Comparison of ENCODE assay signal across 8 cellular contexts in genomic region chr2:172693037-172693436, GRCh38. TPM values are rescaled to one million over a fixed set of nuclear protein-coding genes. Genes with fewer than 3 reads are reported as not detected.
DNase-seq lines count a peak whose midpoint lies in the region; ATAC-seq and TF ChIP-seq lines count a peak whose summit lies in the region.

No MANE protein-coding gene starts in this region.

- peak; percentile 23 to 33 for DNase-seq in activated CD4-positive, alpha-beta T cell treated with anti-CD3 and anti-CD28 coated beads for 4 hours
- no peak for DNase-seq in activated CD4-positive, alpha-beta T cell treated with anti-CD3 and anti-CD28 coated beads, Interleukin-2, amount 50 U/mL, for 1 hour
- DNase-seq in SJSA1 (ENCODE audit: low read depth in 1 of 2, low spot score in 2 of 2) (peak; percentile 82 to 87), epidermal melanocyte (ENCODE audit: insufficient read length, low spot score) (peak; percentile 56), psoas muscle (peak in 1 of 2 donors; percentile 29), NCI-H526 treated with DMSO at 0.1 percent for 48 hours (lab: John Stamatoyannopoulos, UW) (no peak)

- peak; percentile 75 to 91 (median 86) for ATAC-seq in psoas muscle
- no peak for ATAC-seq in GM18502 (IDR thresholded peaks at IDR 0.05; ENCODE audit: poor library complexity, unreplicated experiment)
- ATAC-seq in HG03095 (IDR thresholded peaks at IDR 0.05; ENCODE audit: unreplicated experiment), result no peak

- H3K27me3 ChIP-seq in SJSA1 (replicated peaks) (no peaks in the 10 kb centered on the region), psoas muscle (ENCODE audit: insufficient read depth in 3 of 3, low read length in 2 of 3) (no peaks in the 10 kb centered on the region)

- no peaks in the 10 kb centered on the region for H3K9me3 ChIP-seq in SJSA1 (replicated peaks)
- peaks cover 8% of the 10 kb centered on the region for H3K9me3 ChIP-seq in psoas muscle

- intact Hi-C loops in psoas muscle (cut with DNase I), result no loop called here

- no peak overlapping the region for H3K27ac ChIP-seq in SJSA1
- H3K27ac ChIP-seq in psoas muscle, result no peak overlapping the region

- H3K4me3 ChIP-seq in SJSA1 (no peak overlapping the region), psoas muscle (no peak overlapping the region)

- H3K4me1 ChIP-seq in SJSA1 (replicated peaks) (peaks cover 26% of the 10 kb centered on the region), psoas muscle (no peaks in the 10 kb centered on the region)

- TF ChIP-seq CTCF in psoas muscle (IDR thresholded peaks at IDR 0.05), result no peak

- WGBS in psoas muscle, 3 donors, result 14 to 27% (median 14%) methylated on average over 3 of the region's 3 CpGs

- H3K36me3 ChIP-seq in SJSA1, result no peaks in the 10 kb centered on the region
- no peaks in the 10 kb centered on the region for H3K36me3 ChIP-seq in psoas muscle (ENCODE audit: insufficient read depth in 1 of 2, low read depth in 1 of 2)

RNA-seq across cellular contexts. Expression of gene RAPGEF4, which starts 42.6 kb away (rescaled TPM):
- 0.13 and 0.47 TPM in 2 replicates for total RNA-seq in SJSA1 (2014; rRNA removed; shearing (Covaris generic))
- 1 to 10 TPM in 3 of 4 donors, under 1 TPM in 1; 0.92 to 2.0 (median 1.7) TPM for total RNA-seq in psoas muscle
- under 1 TPM; 0.61 to 0.83 (median 0.73) TPM for polyA plus RNA-seq in psoas muscle

Comparison
In these comparisons a context has a peak if more than half of its experiments do, and no peak if none do; other contexts are left out.
1. DNase-seq: peak in activated CD4-positive, alpha-beta T cell treated with anti-CD3 and anti-CD28 coated beads for 4 hours (2 of 2), SJSA1 (2 of 2) and epidermal melanocyte (single experiment); none in activated CD4-positive, alpha-beta T cell treated with anti-CD3 and anti-CD28 coated beads, Interleukin-2, amount 50 U/mL, for 1 hour (single experiment) and NCI-H526 treated with DMSO at 0.1 percent for 48 hours (single experiment).
2. ATAC-seq: peak in psoas muscle (4 of 4); none in GM18502 (single experiment) and HG03095 (single experiment).